Comparison of ENCODE assay signal across 22 cellular contexts in the genomic region with DNA sequence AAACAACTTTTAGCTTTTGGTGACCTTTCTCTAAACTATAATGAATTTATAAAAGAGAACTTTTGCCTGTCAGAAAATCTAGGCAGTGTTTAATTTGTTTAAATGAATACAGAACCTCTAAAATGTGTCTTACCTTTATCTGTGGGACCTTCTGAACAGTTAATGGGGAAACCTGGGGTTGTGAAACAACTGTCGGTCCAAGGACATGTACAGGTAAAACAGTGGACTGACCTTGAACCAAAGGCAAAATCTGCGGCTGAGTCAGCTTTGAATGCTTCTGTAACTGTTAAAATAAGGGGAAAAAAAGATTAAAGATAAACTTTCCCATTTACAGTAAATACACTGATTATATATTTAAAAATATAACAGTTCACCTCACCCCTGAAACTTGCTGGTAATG.
A peak's percentile ranks its signal among the peaks of the same experiment; 100 is the strongest.
DNase-seq lines count a peak whose midpoint lies in the region; ATAC-seq, FAIRE-seq and TF ChIP-seq lines count a peak whose summit lies in the region.
"Had no signal": no experiment of that assay in that cellular context is flagged by ENCODE, and none has a peak within 500 bp of the region (broad histone marks: within the 10 kb centered on the region; RNA-seq: fewer than 3 reads in every experiment).

No MANE protein-coding gene starts in this region.

- peaks cover 81% of the 10 kb centered on the region for H3K27me3 Mint-ChIP-seq in MCF 10A (ENCODE audit: insufficient read depth, unreplicated experiment)
- H3K27me3 Mint-ChIP-seq: B cell; CD4-positive, alpha-beta T cell had no signal

- in situ Hi-C loops in HepG2 (cut with HindIII; ENCODE audit: extremely low pct_ligation_motif_present, low pct_unique_long_range_greater_than_20kb): no loop called here

- H2AFZ ChIP-seq in HepG2 (ENCODE audit: low read length): no peak overlapping the region

- TF ChIP-seq RAD21 in HepG2 (CRISPR knock-in tag; IDR thresholded peaks at IDR 0.05): no peak

- no peaks in the 10 kb centered on the region for H3K9me3 ChIP-seq in HepG2 (ENCODE audit: low read length)
- H3K9me3 ChIP-seq in right lobe of liver: no peaks in the 10 kb centered on the region
- H3K9me3 ChIP-seq: A549; BLaER1 treated with 17β-estradiol and CSF1 and Interleukin-3, amounts not matched to agents 10 nM and 100 nM; Caco-2 had no signal

- no peaks in the 10 kb centered on the region for H4K20me1 ChIP-seq in HepG2 (ENCODE audit: insufficient read depth, low read length)
- H4K20me1 ChIP-seq: BLaER1 treated with 17β-estradiol and CSF1 and Interleukin-3, amounts not matched to agents 10 nM and 100 nM had no signal

- no peak overlapping the region for H3K4me3 Mint-ChIP-seq in MCF 10A (ENCODE audit: unreplicated experiment)
- H3K4me3 Mint-ChIP-seq: B cell; CD4-positive, alpha-beta T cell; CD8-positive, alpha-beta T cell had no signal

- POLR2A ChIA-PET in HepG2 (lab: Yijun Ruan, JAX) (no interaction called here), MCF 10A (lab: Yijun Ruan, JAX) (interaction anchor here (0.6 kb wide), 1 partner anchor 12 kb away, joined by 3 read pairs; no protein-coding TSS in a partner anchor)

- H3K9ac ChIP-seq in HepG2 (ENCODE audit: insufficient read depth, low read depth, low read length): no peak overlapping the region
- H3K9ac ChIP-seq: BLaER1 treated with 17β-estradiol and CSF1 and Interleukin-3, amounts not matched to agents 10 nM and 100 nM had no signal

- DNase-seq in HepG2 (ENCODE audit: low spot score) (peak; percentile 69), right lobe of liver (peak in 1 of 3 donors; percentile 50), MCF 10A (ENCODE audit: unreplicated experiment) (no peak)
- DNase-seq in stimulated activated CD4-positive, alpha-beta T cell treated with anti-CD3 and anti-CD28 coated beads, Interleukin-4, amount 100 ng/mL, for 1 hour: no peak
- DNase-seq: AML-193; Caco-2; Calu3; CD4-positive, alpha-beta T cell; CD8-positive, alpha-beta T cell; DMS153; DMS79 treated with DMSO at 0.1 percent for 48 hours; GF-D8 had no signal

- H3K27ac ChIP-seq in HepG2 (ENCODE audit: extremely low read length, insufficient read depth, low read length) (peak overlapping the region; percentile 68), right lobe of liver (no peak overlapping the region)
- H3K27ac ChIP-seq: 22Rv1; A549; BLaER1 treated with 17β-estradiol and CSF1 and Interleukin-3, amounts not matched to agents 10 nM and 100 nM; C4-2B had no signal

- H3K4me3 ChIP-seq in HepG2 (replicated peaks in 1 of 3; ENCODE audit: insufficient read depth in 1 of 3, low read depth in 2 of 3, low read length in 3 of 3): no peak overlapping the region
- H3K4me3 ChIP-seq in right lobe of liver: no peak overlapping the region
- H3K4me3 ChIP-seq: A549; BLaER1 treated with 17β-estradiol and CSF1 and Interleukin-3, amounts not matched to agents 10 nM and 100 nM had no signal

- FAIRE-seq in islet of Langerhans (lab: Jason Lieb, UNC): peak; percentile 77
- peak; percentile 99 for FAIRE-seq in HepG2 (lab: Jason Lieb, UNC)
- FAIRE-seq: A549, D721Med, G401.6, GM12891, GM19239 had no signal

- no peak overlapping the region for H3K27ac Mint-ChIP-seq in MCF 10A (ENCODE audit: low read depth, unreplicated experiment)
- H3K27ac Mint-ChIP-seq: B cell; CD4-positive, alpha-beta T cell; CD8-positive, alpha-beta T cell had no signal

- TF ChIP-seq EP300 in HepG2 (IDR thresholded peaks at IDR 0.05; ENCODE audit: low read depth in 2 of 2, low read length in 2 of 2) (peak in 1 of 2 experiments; percentile 83; a peak in 2 of 4 replicates), HepG2 (CRISPR knock-in tag; IDR thresholded peaks at IDR 0.05; ENCODE audit: borderline replicate concordance) (no peak; the same call in 1 of the 2 replicates)

- peaks cover 63% of the 10 kb centered on the region for H3K4me1 ChIP-seq in HepG2 (ENCODE audit: insufficient read depth, low read length)
- peaks cover 0 to 7% (median 0%) of the 10 kb centered on the region in 4 donors for H3K4me1 ChIP-seq in right lobe of liver
- H3K4me1 ChIP-seq: A549; BLaER1 treated with 17β-estradiol and CSF1 and Interleukin-3, amounts not matched to agents 10 nM and 100 nM; Caco-2 had no signal

- H3K79me2 ChIP-seq in HepG2 (ENCODE audit: insufficient read depth, low read length): no peaks in the 10 kb centered on the region

- no peaks in the 10 kb centered on the region for H3K4me1 Mint-ChIP-seq in MCF 10A (ENCODE audit: insufficient read depth, unreplicated experiment)
- H3K4me1 Mint-ChIP-seq: B cell had no signal

- H3K36me3 Mint-ChIP-seq in MCF 10A (ENCODE audit: insufficient read depth, unreplicated experiment): no peaks in the 10 kb centered on the region
- H3K36me3 Mint-ChIP-seq: CD8-positive, alpha-beta T cell had no signal

- CTCF ChIA-PET in HepG2 (lab: Yijun Ruan, JAX; ENCODE audit: low intra/inter-chr PET ratio, low total read pairs): no interaction called here
- CTCF ChIA-PET in MCF 10A (lab: Yijun Ruan, JAX): no interaction called here

- H3K27me3 ChIP-seq in HepG2 (ENCODE audit: control insufficient read depth in 1 of 2, insufficient read depth in 2 of 2, low read length in 2 of 2): no peaks in the 10 kb centered on the region
- H3K27me3 ChIP-seq in right lobe of liver: no peaks in the 10 kb centered on the region

- 0 out of 2 replicates have a peak overlapping the region, but pooled peaks have one; percentile 3 for H3K4me2 ChIP-seq in HepG2 (ENCODE audit: low read depth, low read length)
- H3K4me2 ChIP-seq: A549; BLaER1 treated with 17β-estradiol and CSF1 and Interleukin-3, amounts not matched to agents 10 nM and 100 nM had no signal

- BruUV-seq in HepG2 (replicated peaks; lab: Mats Ljungman, UMichigan): no TSS peak
- BruUV-seq in MCF 10A (replicated peaks; lab: Mats Ljungman, UMichigan): no TSS peak

- TF ChIP-seq CTCF in HepG2 (CRISPR knock-in tag; IDR thresholded peaks at IDR 0.05) (no peak), right lobe of liver (IDR thresholded peaks at IDR 0.05) (no peak), MCF 10A (IDR thresholded peaks at IDR 0.05; ENCODE audit: unreplicated experiment) (no peak)

- intact Hi-C loops in HepG2 (cut with micrococcal nuclease; ENCODE audit: unreplicated experiment) (no loop called here), right lobe of liver (cut with DNase I) (no loop called here), MCF 10A (cut with micrococcal nuclease) (no loop called here)

- no peaks in the 10 kb centered on the region for H3K9me3 Mint-ChIP-seq in MCF 10A (ENCODE audit: unreplicated experiment)
- H3K9me3 Mint-ChIP-seq: CD4-positive, alpha-beta T cell; CD8-positive, alpha-beta T cell had no signal

- ATAC-seq in HepG2 (peak; percentile 54), right lobe of liver (peak; percentile 56 to 84 (median 70))
- ATAC-seq: A549; CD8-positive, alpha-beta T cell had no signal

- no peak for TF ChIP-seq POLR2A in HepG2 (IDR thresholded peaks at IDR 0.05; ENCODE audit: insufficient read depth in 1 of 2, low read depth in 2 of 2, low read length in 2 of 2)
- TF ChIP-seq POLR2A in right lobe of liver (IDR thresholded peaks at IDR 0.05): no peak

- no peaks in the 10 kb centered on the region for H3K36me3 ChIP-seq in HepG2 (replicated peaks in 1 of 2; ENCODE audit: control insufficient read depth in 1 of 2, insufficient read depth in 2 of 2, low read length in 2 of 2)
- H3K36me3 ChIP-seq in right lobe of liver: no peaks in the 10 kb centered on the region
- H3K36me3 ChIP-seq: BLaER1 treated with 17β-estradiol and CSF1 and Interleukin-3, amounts not matched to agents 10 nM and 100 nM had no signal

- WGBS in HepG2 (ENCODE audit: low lambda C conversion rate): 3% methylated on average over 2 of the region's 2 CpGs
- WGBS in right lobe of liver (ENCODE audit: insufficient coverage, low coverage, low lambda C conversion rate, missing lambda C conversion rate): 50% methylated on average over 2 of the region's 2 CpGs

TF ChIP-seq in HepG2, 621 proteins besides CTCF, POLR2A, EP300 and RAD21 (continues in another document):
- TF ChIP-seq, protein P1, sequence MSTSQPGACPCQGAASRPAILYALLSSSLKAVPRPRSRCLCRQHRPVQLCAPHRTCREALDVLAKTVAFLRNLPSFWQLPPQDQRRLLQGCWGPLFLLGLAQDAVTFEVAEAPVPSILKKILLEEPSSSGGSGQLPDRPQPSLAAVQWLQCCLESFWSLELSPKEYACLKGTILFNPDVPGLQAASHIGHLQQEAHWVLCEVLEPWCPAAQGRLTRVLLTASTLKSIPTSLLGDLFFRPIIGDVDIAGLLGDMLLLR (CRISPR knock-in tag; IDR thresholded peaks at IDR 0.05): no peak
- TF ChIP-seq ZNF10 (CRISPR knock-in tag; IDR thresholded peaks at IDR 0.05; ENCODE audit: borderline replicate concordance, low read depth) (no peak), FOXJ3 (CRISPR knock-in tag; IDR thresholded peaks at IDR 0.05; ENCODE audit: borderline replicate concordance) (no peak), MBNL3 (CRISPR knock-in tag; conservative IDR thresholded peaks at IDR 0.05) (no peak), XRCC5 (optimal IDR thresholded peaks at IDR 0.05; ENCODE audit: low read length) (no peak), ETV6 (CRISPR knock-in tag; conservative IDR thresholded peaks at IDR 0.05) (no peak), ZNF816 (CRISPR knock-in tag; IDR thresholded peaks at IDR 0.05; ENCODE audit: borderline replicate concordance) (no peak)
- TF ChIP-seq, protein P2, sequence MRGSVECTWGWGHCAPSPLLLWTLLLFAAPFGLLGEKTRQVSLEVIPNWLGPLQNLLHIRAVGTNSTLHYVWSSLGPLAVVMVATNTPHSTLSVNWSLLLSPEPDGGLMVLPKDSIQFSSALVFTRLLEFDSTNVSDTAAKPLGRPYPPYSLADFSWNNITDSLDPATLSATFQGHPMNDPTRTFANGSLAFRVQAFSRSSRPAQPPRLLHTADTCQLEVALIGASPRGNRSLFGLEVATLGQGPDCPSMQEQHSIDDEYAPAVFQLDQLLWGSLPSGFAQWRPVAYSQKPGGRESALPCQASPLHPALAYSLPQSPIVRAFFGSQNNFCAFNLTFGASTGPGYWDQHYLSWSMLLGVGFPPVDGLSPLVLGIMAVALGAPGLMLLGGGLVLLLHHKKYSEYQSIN (CRISPR knock-in tag; IDR thresholded peaks at IDR 0.05; ENCODE audit: borderline replicate concordance): no peak
- TF ChIP-seq, protein P3, sequence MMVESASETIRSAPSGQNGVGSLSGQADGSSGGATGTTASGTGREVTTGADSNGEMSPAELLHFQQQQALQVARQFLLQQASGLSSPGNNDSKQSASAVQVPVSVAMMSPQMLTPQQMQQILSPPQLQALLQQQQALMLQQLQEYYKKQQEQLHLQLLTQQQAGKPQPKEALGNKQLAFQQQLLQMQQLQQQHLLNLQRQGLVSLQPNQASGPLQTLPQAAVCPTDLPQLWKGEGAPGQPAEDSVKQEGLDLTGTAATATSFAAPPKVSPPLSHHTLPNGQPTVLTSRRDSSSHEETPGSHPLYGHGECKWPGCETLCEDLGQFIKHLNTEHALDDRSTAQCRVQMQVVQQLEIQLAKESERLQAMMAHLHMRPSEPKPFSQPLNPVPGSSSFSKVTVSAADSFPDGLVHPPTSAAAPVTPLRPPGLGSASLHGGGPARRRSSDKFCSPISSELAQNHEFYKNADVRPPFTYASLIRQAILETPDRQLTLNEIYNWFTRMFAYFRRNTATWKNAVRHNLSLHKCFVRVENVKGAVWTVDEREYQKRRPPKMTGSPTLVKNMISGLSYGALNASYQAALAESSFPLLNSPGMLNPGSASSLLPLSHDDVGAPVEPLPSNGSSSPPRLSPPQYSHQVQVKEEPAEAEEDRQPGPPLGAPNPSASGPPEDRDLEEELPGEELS (CRISPR knock-in tag; IDR thresholded peaks at IDR 0.05): peak; percentile 51; the same call in 1 of the 2 replicates
